22 cellular contexts compared by ENCODE assay signal in genomic region chr2:1986166-1986565, GRCh38.
DNase-seq lines count a peak whose midpoint lies in the region; ATAC-seq, FAIRE-seq and TF ChIP-seq lines count a peak whose summit lies in the region.
"Had no signal": no experiment of that assay in that cellular context is flagged by ENCODE, and none has a peak within 500 bp of the region (broad histone marks: within the 10 kb centered on the region; RNA-seq: fewer than 3 reads in every experiment).

No MANE protein-coding gene starts in this region.

- FAIRE-seq in H1 (lab: Jason Lieb, UNC) = no peak
- FAIRE-seq: A204.1, GM12878, GM19239 had no signal

- TF ChIP-seq EP300 in H1 (IDR thresholded peaks at IDR 0.05; ENCODE audit: borderline replicate concordance in 1 of 2, low read depth in 2 of 2, low read length in 2 of 2) = no peak

- TF ChIP-seq POLR2A in H1 (IDR thresholded peaks at IDR 0.05; ENCODE audit: control extremely low read depth in 1 of 2, low read depth in 2 of 2, low read length in 2 of 2) = no peak

- whole genome bisulfite sequencing in H1 (ENCODE audit: extremely low coverage in 1 of 2, insufficient coverage in 1 of 2, insufficient read length in 1 of 2, insufficient replicate concordance in 2 of 2, low coverage in 1 of 2, low lambda C conversion rate in 2 of 2, missing lambda C conversion rate in 1 of 2), 2 experiments = 70% methylated on average over 7 of the region's 7 CpGs; no CpG with 5 or more reads in 1 of the 2 experiments

- H2BK12ac ChIP-seq in H1 (ENCODE audit: low read depth, low read length) = no peak overlapping the region

- H3K36me3 ChIP-seq in HUES48 (ENCODE audit: control insufficient read depth, insufficient read depth, low read length) (no peaks in the 10 kb centered on the region), H1 (ENCODE audit: control insufficient read depth in 2 of 4, insufficient read depth in 4 of 4, low read length in 3 of 4) (no peaks in the 10 kb centered on the region)
- H3K36me3 ChIP-seq: BLaER1, HAP-1 had no signal

- peak overlapping the region; percentile 13; the same call in 1 of the 2 replicates for H3K18ac ChIP-seq in H1 (ENCODE audit: extremely low read depth, low read length)

- H2BK20ac ChIP-seq in H1 (ENCODE audit: low read length) = no peak overlapping the region; the same call in 1 of the 2 replicates

- H3K9ac ChIP-seq in HUES48 (ENCODE audit: low read depth, low read length) (no peak overlapping the region), H1 (replicated peaks in 1 of 4; ENCODE audit: extremely low read depth in 1 of 4, low read depth in 3 of 4, low read length in 3 of 4) (no peak overlapping the region)
- H3K9ac ChIP-seq: BLaER1 had no signal

- CTCF ChIA-PET in H1 (lab: Charles Lee; ENCODE audit: partially characterized antibody) = interaction anchor here (1.1 kb wide), 1 partner anchor 97 kb away, joined by 3 read pairs; no protein-coding TSS in a partner anchor

- TF ChIP-seq CTCF in H1 (IDR thresholded peaks at IDR 0.05; ENCODE audit: control extremely low read depth in 1 of 3, insufficient read depth in 1 of 3, low read depth in 1 of 3, low read length in 3 of 3) = no peak

- H4K5ac ChIP-seq in H1 (ENCODE audit: insufficient read length, low read depth, low read length) = no peak overlapping the region

- no peaks in the 10 kb centered on the region for H3K79me1 ChIP-seq in H1 (ENCODE audit: low read depth, low read length)

- ATAC-seq in esophagus mucosa = no peak
- ATAC-seq: CD8-positive, alpha-beta T cell; GM12878 had no signal

- H3K4ac ChIP-seq in H1 (replicated peaks; ENCODE audit: insufficient read length, low read depth, low read length) = no peak overlapping the region

- H4K20me1 ChIP-seq in H1 (replicated peaks in 1 of 2; ENCODE audit: control insufficient read depth in 1 of 2, insufficient read depth in 2 of 2, low read length in 2 of 2) = no peaks in the 10 kb centered on the region
- H4K20me1 ChIP-seq: BLaER1 had no signal

- DNase-seq in ELF-1 (ENCODE audit: low read depth, low spot score) (peak; percentile 78), H1 (ENCODE audit: low read depth in 1 of 2, low spot score in 2 of 2) (no peak), islet precursor cell (peak; percentile 50), GOT3 (lab: John Stamatoyannopoulos, UW) (no peak), RKO (ENCODE audit: low spot score) (no peak), HuH-7 (ENCODE audit: low spot score) (no peak)
- DNase-seq: Caco-2; CD4-positive, CD25-positive, alpha-beta regulatory T cell; CD8-positive, alpha-beta T cell; DMS153; DND-41; GDM1; HFFc6 had no signal

- no peak overlapping the region for H2AFZ ChIP-seq in H1 (ENCODE audit: low read length)

- no peak overlapping the region for H3K56ac ChIP-seq in H1 (replicated peaks; ENCODE audit: insufficient read length, low read depth, low read length)

- no peak overlapping the region for H3K4me3 ChIP-seq in HUES48 (ENCODE audit: low read depth, low read length)
- H3K4me3 ChIP-seq in H1 (ENCODE audit: extremely low read depth in 1 of 4, insufficient read depth in 2 of 4, low read depth in 3 of 4, low read length in 4 of 4) = peak overlapping the region in 1 of 4 experiments; percentile 21; a peak in 1 of 8 replicates
- H3K4me3 ChIP-seq: BLaER1, GM12878, HAP-1 had no signal

- H3K79me2 ChIP-seq in H1 (ENCODE audit: control insufficient read depth in 1 of 2, insufficient read depth in 2 of 2, low read length in 2 of 2) = no peaks in the 10 kb centered on the region

- H3K4me2 ChIP-seq in H1 (ENCODE audit: insufficient read depth in 1 of 2, low read depth in 2 of 2, low read length in 2 of 2) = no peak overlapping the region
- H3K4me2 ChIP-seq: BLaER1 had no signal

- peak overlapping the region; percentile 26; the same call in 1 of the 2 replicates for H2BK5ac ChIP-seq in H1 (ENCODE audit: low read depth, low read length)

- no peak overlapping the region for H2AK5ac ChIP-seq in H1 (ENCODE audit: low read depth, low read length)

- TF ChIP-seq RAD21 in H1 (IDR thresholded peaks at IDR 0.05 in 1 of 2, conservative IDR thresholded peaks at IDR 0.05 in 1 of 2; ENCODE audit: low read depth in 2 of 2, low read length in 2 of 2) = no peak

- H4K8ac ChIP-seq in H1 (ENCODE audit: extremely low read depth, insufficient read depth, low read length) = no peak overlapping the region

- H3K14ac ChIP-seq in H1 (ENCODE audit: insufficient read length) = no peak overlapping the region

- POLR2A ChIA-PET in H1 (lab: Charles Lee; ENCODE audit: partially characterized antibody) = no interaction called here

- H3K4me1 ChIP-seq in HUES48 (ENCODE audit: control insufficient read depth, insufficient read depth, low read length) = peaks cover 8% of the 10 kb centered on the region
- peaks cover 2 to 11% (median 7%) of the 10 kb centered on the region in 4 experiments for H3K4me1 ChIP-seq in H1 (replicated peaks in 1 of 4; ENCODE audit: control insufficient read depth in 3 of 4, insufficient read depth in 4 of 4, low read length in 3 of 4)
- H3K4me1 ChIP-seq: Caco-2, HAP-1 had no signal

- no peak overlapping the region for H2BK15ac ChIP-seq in H1 (ENCODE audit: low read length)

- H3K23me2 ChIP-seq in H1 (ENCODE audit: low read depth, low read length) = no peaks in the 10 kb centered on the region

- H2BK120ac ChIP-seq in H1 (replicated peaks; ENCODE audit: low read depth, low read length) = peak overlapping the region; percentile 82

- H3K27me3 ChIP-seq in HUES48 (ENCODE audit: control insufficient read depth, insufficient read depth, low read length) (no peaks in the 10 kb centered on the region), H1 (replicated peaks in 1 of 4; ENCODE audit: control insufficient read depth in 3 of 4, extremely low read depth in 1 of 4, insufficient read depth in 3 of 4, low read length in 3 of 4) (peaks cover 0 to 3% (median under 1%) of the 10 kb centered on the region in 4 experiments; a peak in 2 of 7 replicates)
- H3K27me3 ChIP-seq: BLaER1 had no signal

- H4K91ac ChIP-seq in H1 (replicated peaks; ENCODE audit: insufficient read length, low read length) = peak overlapping the region; percentile 57

- H3K27ac ChIP-seq in HUES48 (ENCODE audit: low read depth, low read length) (peak overlapping the region; percentile 85), H1 (ENCODE audit: low read depth, low read length) (no peak overlapping the region)
- H3K27ac ChIP-seq: 22Rv1, BLaER1, C4-2B had no signal

- H3K9me3 ChIP-seq in HUES48 (ENCODE audit: control insufficient read depth, insufficient read depth, low read length) = 0 out of 2 replicates have a peak, but pooled peaks cover 2% of the 10 kb centered on the region
- H3K9me3 ChIP-seq in H1 (ENCODE audit: insufficient read depth in 2 of 2, low read depth in 1 of 2, low read length in 1 of 2) = peaks cover 4% of the 10 kb centered on the region in 2 experiments; a peak in 3 of 4 replicates
- H3K9me3 ChIP-seq: Caco-2, HAP-1 had no signal

- no peak overlapping the region for H3K23ac ChIP-seq in H1 (ENCODE audit: insufficient read length)

TF ChIP-seq in H1, 55 proteins besides CTCF, POLR2A, EP300 and RAD21:
- TF ChIP-seq CHD2 (IDR thresholded peaks at IDR 0.05; ENCODE audit: low read length) = no peak
- TF ChIP-seq ASH2L (IDR thresholded peaks at IDR 0.05; ENCODE audit: low read length) = no peak
- no peak for TF ChIP-seq BCL11A (IDR thresholded peaks at IDR 0.05; ENCODE audit: low read depth in 2 of 2, low read length in 2 of 2)
- no peak for TF ChIP-seq NRF1 (IDR thresholded peaks at IDR 0.05; ENCODE audit: low read depth, low read length)
- TF ChIP-seq SIRT6 (IDR thresholded peaks at IDR 0.05; ENCODE audit: low read length) = no peak
- TF ChIP-seq MAX (IDR thresholded peaks at IDR 0.05) = no peak
- TF ChIP-seq TAF7 (optimal IDR thresholded peaks at IDR 0.05; ENCODE audit: borderline replicate concordance, low read depth, low read length) = no peak
- TF ChIP-seq BRCA1 (IDR thresholded peaks at IDR 0.05; ENCODE audit: low read depth, low read length) = no peak
- no peak for TF ChIP-seq JUN (IDR thresholded peaks at IDR 0.05; ENCODE audit: low read depth, low read length)
- TF ChIP-seq RFX5 (IDR thresholded peaks at IDR 0.05; ENCODE audit: borderline replicate concordance, low read depth, low read length) = no peak

Comparison
In these comparisons a context has a peak if more than half of its experiments do, and no peak if none do; other contexts are left out.
1. DNase-seq: peak in ELF-1 (single experiment) and islet precursor cell (single experiment); none in H1 (0 of 2), GOT3 (single experiment), RKO (single experiment) and HuH-7 (single experiment).